Comparison of ENCODE assay signal across 8 cellular contexts in genomic region chr5:131423056-131423455, GRCh38.
DNase-seq lines count a peak whose midpoint lies in the region; FAIRE-seq and TF ChIP-seq lines count a peak whose summit lies in the region.

No MANE protein-coding gene starts in this region.

- TF ChIP-seq CTCF in Loucy (conservative IDR thresholded peaks at IDR 0.05; ENCODE audit: low read length) (peak; percentile 59), bronchial epithelial cell (IDR thresholded peaks at IDR 0.05; ENCODE audit: insufficient read depth, low read length, severe bottlenecking) (peak; percentile 24), osteocyte (IDR thresholded peaks at IDR 0.05) (peak; percentile 73)

- no peaks in the 10 kb centered on the region for H3K9me2 ChIP-seq in Loucy (replicated peaks; ENCODE audit: low read depth, low read length)

- H3K79me2 ChIP-seq in Loucy (ENCODE audit: insufficient read depth, low read length): no peaks in the 10 kb centered on the region

- H3K4me1 ChIP-seq in Loucy (ENCODE audit: insufficient read depth, low read length, poor library complexity, severe bottlenecking): no peaks in the 10 kb centered on the region

- no peaks in the 10 kb centered on the region for H3K9me3 ChIP-seq in Loucy (ENCODE audit: insufficient read depth, low read depth, low read length)

- H2AFZ ChIP-seq in Loucy (ENCODE audit: low read length): no peak overlapping the region

- H3K9ac ChIP-seq in Loucy (ENCODE audit: low read depth, low read length, poor library complexity, severe bottlenecking): no peak overlapping the region

- no peak overlapping the region for H3K4me2 ChIP-seq in Loucy (ENCODE audit: low read depth, low read length, poor library complexity, severe bottlenecking)

- no peaks in the 10 kb centered on the region for H3K4me1 Mint-ChIP-seq in osteocyte (ENCODE audit: unreplicated experiment)

- peaks cover 4% of the 10 kb centered on the region for H3K36me3 Mint-ChIP-seq in osteocyte (ENCODE audit: unreplicated experiment)

- H3K4me3 ChIP-seq in Loucy (ENCODE audit: low read length, poor library complexity, severe bottlenecking): no peak overlapping the region
- no peak overlapping the region for H3K4me3 ChIP-seq in bronchial epithelial cell (ENCODE audit: low read depth, low read length)

- H4K20me1 ChIP-seq in Loucy (ENCODE audit: insufficient read depth, low read length, poor library complexity, severe bottlenecking): no peaks in the 10 kb centered on the region

- FAIRE-seq in bronchial epithelial cell (lab: Jason Lieb, UNC): no peak

- DNase-seq in NCI-H82 (lab: John Stamatoyannopoulos, UW) (peak; percentile 24), NCI-H82 treated with DMSO at 0.1 percent for 48 hours (lab: John Stamatoyannopoulos, UW; ENCODE audit: unreplicated experiment) (no peak), bronchial epithelial cell (ENCODE audit: low read depth) (peak; percentile 13), osteocyte (ENCODE audit: extremely low spot score, unreplicated experiment) (no peak), mucosa of gallbladder (ENCODE audit: low spot score) (no peak), NCI-H524 treated with DMSO at 0.1 percent for 48 hours (lab: John Stamatoyannopoulos, UW) (no peak), ureter (ENCODE audit: low spot score) (no peak)

- no peaks in the 10 kb centered on the region for H3K27me3 Mint-ChIP-seq in osteocyte (ENCODE audit: unreplicated experiment)

- H3K27me3 ChIP-seq in Loucy (ENCODE audit: insufficient read depth, low read length, poor library complexity, severe bottlenecking) (no peaks in the 10 kb centered on the region), bronchial epithelial cell (ENCODE audit: control insufficient read depth, insufficient read depth, low read length) (no peaks in the 10 kb centered on the region)

- H3K9me3 Mint-ChIP-seq in osteocyte (ENCODE audit: unreplicated experiment): no peaks in the 10 kb centered on the region

- no peak overlapping the region for H3K27ac Mint-ChIP-seq in osteocyte (ENCODE audit: unreplicated experiment)

- H3K4me3 Mint-ChIP-seq in osteocyte (ENCODE audit: unreplicated experiment): no peak overlapping the region

- H3K36me3 ChIP-seq in Loucy (ENCODE audit: insufficient read depth, low read length) (peaks cover 9% of the 10 kb centered on the region; the same call in 1 of the 2 replicates), bronchial epithelial cell (ENCODE audit: control insufficient read depth, insufficient read depth, low read length) (peaks cover 4% of the 10 kb centered on the region)

- no peaks in the 10 kb centered on the region for H3F3A ChIP-seq in Loucy (ENCODE audit: low read depth)

Comparison
In these comparisons a context has a peak if more than half of its experiments do, and no peak if none do; other contexts are left out.
1. DNase-seq: peak in NCI-H82 (single experiment) and bronchial epithelial cell (single experiment); none in NCI-H82 treated with DMSO at 0.1 percent for 48 hours (single experiment), osteocyte (single experiment), mucosa of gallbladder (single experiment), NCI-H524 treated with DMSO at 0.1 percent for 48 hours (single experiment) and ureter (single experiment).
2. Peak in every context shown above with its lines, with median percentiles within 50 percentile points of each other: CTCF ChIP-seq.